ENCODE assay signal across 8 cellular contexts in the genomic region with DNA sequence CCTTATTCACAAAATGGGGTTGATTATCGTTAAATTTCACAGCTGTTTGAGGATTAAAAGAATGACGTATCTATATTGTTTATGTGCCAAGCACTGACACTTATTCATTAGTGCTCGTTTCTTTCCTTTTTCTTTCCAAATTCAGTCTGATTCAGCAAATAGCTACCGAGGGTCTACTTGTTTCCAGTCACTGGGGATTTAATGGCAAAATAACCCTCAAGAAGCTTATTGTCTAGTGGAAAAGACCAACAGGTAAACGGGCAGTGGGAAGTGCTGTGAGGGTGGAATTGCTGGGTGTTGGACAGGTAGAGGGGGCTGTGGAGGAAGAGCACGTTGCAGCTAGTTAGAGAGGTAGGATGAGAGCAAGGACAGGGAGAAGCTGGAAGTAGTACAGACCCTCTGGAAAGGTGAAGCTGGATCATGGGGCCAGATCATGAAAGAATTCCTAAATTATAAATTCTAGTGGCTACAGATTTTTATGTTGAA. TPM values are rescaled to one million over a fixed set of nuclear protein-coding genes. Genes with fewer than 3 reads are reported as not detected.
DNase-seq lines count a peak whose midpoint lies in the region; ATAC-seq and TF ChIP-seq lines count a peak whose summit lies in the region.

No MANE protein-coding gene starts in this region.

- no peaks in the 10 kb centered on the region for H3K9me2 ChIP-seq in GM23338 (ENCODE audit: insufficient read depth)

- peaks cover 27% of the 10 kb centered on the region for H3K4me1 Mint-ChIP-seq in GM23338

- peak overlapping the region; percentile 83 for H3K4me2 ChIP-seq in GM23338

- H3K9me3 Mint-ChIP-seq in GM23338, result no peaks in the 10 kb centered on the region

- peaks cover 26% of the 10 kb centered on the region for H3K4me1 ChIP-seq in GM23338 (ENCODE audit: insufficient read depth)

- peak overlapping the region; percentile 72 for H2AFZ ChIP-seq in GM23338

- no peak overlapping the region for H3K27ac Mint-ChIP-seq in GM23338

- H3K9me3 ChIP-seq in SK-N-MC (ENCODE audit: low read depth, low read length), result no peaks in the 10 kb centered on the region
- H3K9me3 ChIP-seq in WERI-Rb-1 (ENCODE audit: severe bottlenecking), result peaks cover 5% of the 10 kb centered on the region

- no peaks in the 10 kb centered on the region for H3K36me3 Mint-ChIP-seq in GM23338 (ENCODE audit: low read depth)

- TF ChIP-seq CTCF in GM23338 (conservative IDR thresholded peaks at IDR 0.05; ENCODE audit: low read depth in 2 of 2) (peak; percentile 29 to 38), fibroblast of mammary gland (conservative IDR thresholded peaks at IDR 0.05; ENCODE audit: control insufficient read depth, insufficient read depth, low read depth, low read length) (no peak), WERI-Rb-1 (IDR thresholded peaks at IDR 0.05; ENCODE audit: low read depth, low read length) (no peak)

- peak; percentile 59 for ATAC-seq in GM23338
- ATAC-seq in activated CD4-positive, CD25-positive, alpha-beta regulatory T cell treated with anti-CD3 and anti-CD28 coated beads, Interleukin-2, amount 50 U/mL, for 24 hours, result no peak

- DNase-seq in GM23338 (ENCODE audit: low spot score) (peak; percentile 10), SK-N-MC (ENCODE audit: low read depth, low spot score) (no peak), fibroblast of mammary gland (ENCODE audit: low read depth) (no peak), skeletal muscle cell (ENCODE audit: low read depth) (no peak), midbrain (lab: John Stamatoyannopoulos, UW) (no peak), WERI-Rb-1 (no peak), NCI-H446 treated with DMSO at 0.1 percent for 48 hours (lab: John Stamatoyannopoulos, UW) (no peak)

- 0 out of 2 replicates have a peak, but pooled peaks cover 3% of the 10 kb centered on the region for H3K27me3 ChIP-seq in GM23338 (ENCODE audit: insufficient read depth)
- no peaks in the 10 kb centered on the region for H3K27me3 ChIP-seq in WERI-Rb-1 (ENCODE audit: insufficient read depth, low read depth, severe bottlenecking)

- no peaks in the 10 kb centered on the region for H3K79me2 ChIP-seq in GM23338 (replicated peaks; ENCODE audit: insufficient read depth)

- H3K4me3 ChIP-seq in GM23338 (peak overlapping the region; percentile 57), SK-N-MC (peak overlapping the region; percentile 71), fibroblast of mammary gland (ENCODE audit: control insufficient read depth, low read depth, low read length) (peak overlapping the region; percentile 57), skeletal muscle cell (ENCODE audit: low read depth, low read length) (peak overlapping the region; percentile 37), WERI-Rb-1 (ENCODE audit: low read depth, low read length) (no peak overlapping the region)

- peak overlapping the region; percentile 51 for H3K4me3 Mint-ChIP-seq in GM23338

- H3K27me3 Mint-ChIP-seq in GM23338 (ENCODE audit: insufficient read depth, low read depth, poor library complexity), result peaks cover 10% of the 10 kb centered on the region

- H3K27ac ChIP-seq in GM23338 (ENCODE audit: low read depth) (no peak overlapping the region), SK-N-MC (no peak overlapping the region), WERI-Rb-1 (no peak overlapping the region)

- H3K36me3 ChIP-seq in GM23338 (ENCODE audit: insufficient read depth) (no peaks in the 10 kb centered on the region), SK-N-MC (ENCODE audit: insufficient read depth, low read length) (no peaks in the 10 kb centered on the region), WERI-Rb-1 (no peaks in the 10 kb centered on the region)

- H3F3A ChIP-seq in GM23338 (replicated peaks; ENCODE audit: low read depth), result no peaks in the 10 kb centered on the region; the same call in 1 of the 2 replicates

- no peaks in the 10 kb centered on the region for H4K20me1 ChIP-seq in GM23338 (replicated peaks; ENCODE audit: insufficient read depth)

- no peak overlapping the region for H3K9ac ChIP-seq in SK-N-MC (ENCODE audit: insufficient read length)

TF ChIP-seq in GM23338, 12 proteins besides CTCF, POLR2A, EP300 and RAD21:
- TF ChIP-seq, protein P1, sequence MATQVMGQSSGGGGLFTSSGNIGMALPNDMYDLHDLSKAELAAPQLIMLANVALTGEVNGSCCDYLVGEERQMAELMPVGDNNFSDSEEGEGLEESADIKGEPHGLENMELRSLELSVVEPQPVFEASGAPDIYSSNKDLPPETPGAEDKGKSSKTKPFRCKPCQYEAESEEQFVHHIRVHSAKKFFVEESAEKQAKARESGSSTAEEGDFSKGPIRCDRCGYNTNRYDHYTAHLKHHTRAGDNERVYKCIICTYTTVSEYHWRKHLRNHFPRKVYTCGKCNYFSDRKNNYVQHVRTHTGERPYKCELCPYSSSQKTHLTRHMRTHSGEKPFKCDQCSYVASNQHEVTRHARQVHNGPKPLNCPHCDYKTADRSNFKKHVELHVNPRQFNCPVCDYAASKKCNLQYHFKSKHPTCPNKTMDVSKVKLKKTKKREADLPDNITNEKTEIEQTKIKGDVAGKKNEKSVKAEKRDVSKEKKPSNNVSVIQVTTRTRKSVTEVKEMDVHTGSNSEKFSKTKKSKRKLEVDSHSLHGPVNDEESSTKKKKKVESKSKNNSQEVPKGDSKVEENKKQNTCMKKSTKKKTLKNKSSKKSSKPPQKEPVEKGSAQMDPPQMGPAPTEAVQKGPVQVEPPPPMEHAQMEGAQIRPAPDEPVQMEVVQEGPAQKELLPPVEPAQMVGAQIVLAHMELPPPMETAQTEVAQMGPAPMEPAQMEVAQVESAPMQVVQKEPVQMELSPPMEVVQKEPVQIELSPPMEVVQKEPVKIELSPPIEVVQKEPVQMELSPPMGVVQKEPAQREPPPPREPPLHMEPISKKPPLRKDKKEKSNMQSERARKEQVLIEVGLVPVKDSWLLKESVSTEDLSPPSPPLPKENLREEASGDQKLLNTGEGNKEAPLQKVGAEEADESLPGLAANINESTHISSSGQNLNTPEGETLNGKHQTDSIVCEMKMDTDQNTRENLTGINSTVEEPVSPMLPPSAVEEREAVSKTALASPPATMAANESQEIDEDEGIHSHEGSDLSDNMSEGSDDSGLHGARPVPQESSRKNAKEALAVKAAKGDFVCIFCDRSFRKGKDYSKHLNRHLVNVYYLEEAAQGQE (IDR thresholded peaks at IDR 0.05; ENCODE audit: unreplicated experiment), result no peak

RNA-seq across cellular contexts. Expression of a gene that starts 48.3 kb away (rescaled TPM):
- 0.03 TPM in 1 of 2 replicates, not detected in the other for total RNA-seq in GM23338 (2014; rRNA removed; shearing (Covaris generic))
- polyA plus RNA-seq in GM23338 (2016; fragmentation: Nextera tagmentation; extraction: Ambion mirVana), result 0.42 TPM in 1 of 2 replicates, not detected in the other

Comparison
In these comparisons a context has a peak if more than half of its experiments do, and no peak if none do; other contexts are left out.
1. CTCF ChIP-seq: peak in GM23338 (2 of 2); none in fibroblast of mammary gland (single experiment) and WERI-Rb-1 (single experiment).